In the genomic region with DNA sequence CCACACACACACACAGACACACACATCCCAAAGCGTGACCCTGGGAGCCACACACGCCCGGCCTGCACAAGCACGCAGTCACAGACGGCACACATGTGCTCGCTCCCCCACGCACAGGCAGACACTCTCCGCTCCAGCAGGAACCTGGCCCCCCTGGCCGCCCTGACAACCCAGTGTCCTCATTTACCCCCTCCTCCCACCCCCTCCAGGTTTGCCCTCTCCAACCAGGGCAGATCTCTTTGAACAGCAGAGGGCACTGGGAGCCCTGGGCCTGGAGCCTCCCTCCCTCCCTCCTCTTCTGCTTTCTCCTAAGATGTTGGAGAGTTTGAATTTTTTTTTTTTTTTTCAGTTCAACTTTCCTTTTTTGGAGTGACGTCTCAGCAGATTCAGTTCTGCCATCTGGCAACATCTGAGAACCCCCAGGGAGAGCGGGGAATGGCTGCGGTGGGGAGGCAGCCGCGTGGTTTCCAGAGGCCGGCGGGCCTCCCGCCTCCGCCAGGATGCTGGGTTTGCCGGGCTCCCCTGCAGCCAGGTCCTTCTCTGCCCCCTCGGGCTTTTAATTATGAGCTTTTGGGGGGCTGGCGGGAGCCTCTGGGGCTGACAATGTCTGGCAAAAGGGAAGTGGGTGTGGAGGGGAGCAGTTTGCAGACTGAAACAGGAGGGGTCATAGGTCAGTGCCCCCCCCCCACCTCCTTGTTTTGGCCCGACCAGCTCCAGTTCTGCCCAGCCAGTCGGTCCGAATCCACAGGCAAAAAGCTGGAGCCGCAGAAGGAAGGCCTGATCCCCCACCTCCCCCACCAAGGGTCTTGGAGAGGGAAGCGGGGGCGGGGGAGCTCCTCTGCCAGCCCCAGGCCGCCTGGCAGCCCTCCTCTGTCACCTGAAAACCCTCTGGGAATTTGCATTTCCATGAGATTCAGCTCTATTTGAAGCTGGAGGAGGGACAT, we compare ENCODE assay signal across 8 cellular contexts. TPM values are rescaled to one million over a fixed set of nuclear protein-coding genes. Genes with fewer than 3 reads are reported as not detected.
DNase-seq lines count a peak whose midpoint lies in the region; ATAC-seq and TF ChIP-seq lines count a peak whose summit lies in the region.

No MANE protein-coding gene starts in this region.

- no peaks in the 10 kb centered on the region for H3K27me3 ChIP-seq in AG04450 (ENCODE audit: control insufficient read depth, insufficient read depth, low read length)
- H3K27me3 ChIP-seq in GM06990 (replicated peaks; ENCODE audit: control insufficient read depth, insufficient read depth, low read length) = no peaks in the 10 kb centered on the region
- no peaks in the 10 kb centered on the region for H3K27me3 ChIP-seq in muscle layer of colon (ENCODE audit: control insufficient read depth in 1 of 2, insufficient read depth in 2 of 2, low read length in 2 of 2)
- H3K27me3 ChIP-seq in upper lobe of right lung = no peaks in the 10 kb centered on the region

- H3K9ac ChIP-seq in muscle layer of colon (ENCODE audit: low read length) = no peak overlapping the region

- H3K4me1 Mint-ChIP-seq in activated CD8-positive, alpha-beta memory T cell treated with anti-CD3 and anti-CD28 coated beads, Interleukin-2, amount 10 ng/mL, durations not matched to agents 7 days and 5 days = peaks cover 8% of the 10 kb centered on the region

- H3K27ac ChIP-seq in AG04450 (ENCODE audit: low read depth, low read length) (peak overlapping the region; percentile 75), muscle layer of colon (ENCODE audit: low read depth, low read length) (peak overlapping the region; percentile 93), upper lobe of right lung (peak overlapping the region; percentile 79)

- H3K36me3 ChIP-seq in GM06990 (ENCODE audit: control insufficient read depth, insufficient read depth, low read length) (no peaks in the 10 kb centered on the region), muscle layer of colon (ENCODE audit: insufficient read depth, low read length) (no peaks in the 10 kb centered on the region), upper lobe of right lung (no peaks in the 10 kb centered on the region)

- intact Hi-C loops in upper lobe of right lung (cut with DNase I) = loop anchor here (10.0 kb wide), 1 partner anchor 196 kb away; no protein-coding TSS in a partner anchor

- H3K27me3 Mint-ChIP-seq in activated CD8-positive, alpha-beta memory T cell treated with anti-CD3 and anti-CD28 coated beads, Interleukin-2, amount 10 ng/mL, durations not matched to agents 7 days and 5 days = peaks cover 6% of the 10 kb centered on the region

- H3K9me3 Mint-ChIP-seq in activated CD8-positive, alpha-beta memory T cell treated with anti-CD3 and anti-CD28 coated beads, Interleukin-2, amount 10 ng/mL, durations not matched to agents 7 days and 5 days (ENCODE audit: low read depth) = no peaks in the 10 kb centered on the region

- ATAC-seq in upper lobe of right lung = peak; percentile 69
- no peak for ATAC-seq in activated CD8-positive, alpha-beta memory T cell treated with anti-CD3 and anti-CD28 coated beads, Interleukin-2, amount 10 ng/mL, durations not matched to agents 7 days and 5 days

- POLR2A ChIA-PET in AG04450 (lab: Yijun Ruan, JAX) = interaction anchor here (0.7 kb wide), 1 partner anchor 18 kb away, joined by 5 read pairs; no protein-coding TSS in a partner anchor

- DNase-seq in AG04450 (ENCODE audit: low read depth, low spot score) = peak; percentile 86
- peak; percentile 79 for DNase-seq in GM06990 (ENCODE audit: extremely low read depth, insufficient read length)
- no peak for DNase-seq in LNCaP clone FGC (ENCODE audit: low read depth)
- peak; percentile 67 for DNase-seq in UCSD-AML1 (lab: John Stamatoyannopoulos, UW; ENCODE audit: unreplicated experiment)
- peak; percentile 95 for DNase-seq in fibroblast of gingiva (ENCODE audit: low read depth)
- DNase-seq in upper lobe of right lung = peak; percentile 86
- no peak for DNase-seq in activated CD8-positive, alpha-beta memory T cell treated with anti-CD3 and anti-CD28 coated beads, Interleukin-2, amount 10 ng/mL, durations not matched to agents 7 days and 5 days

- H3K4me3 Mint-ChIP-seq in activated CD8-positive, alpha-beta memory T cell treated with anti-CD3 and anti-CD28 coated beads, Interleukin-2, amount 10 ng/mL, durations not matched to agents 7 days and 5 days = no peak overlapping the region

- H3K4me1 ChIP-seq in muscle layer of colon (ENCODE audit: insufficient read depth, low read length) (peaks cover 34% of the 10 kb centered on the region), upper lobe of right lung (peaks cover 38% of the 10 kb centered on the region)

- H3K9me3 ChIP-seq in AG04450 (ENCODE audit: control insufficient read depth, insufficient read depth, low read length) = no peaks in the 10 kb centered on the region; the same call in 1 of the 2 replicates
- no peaks in the 10 kb centered on the region for H3K9me3 ChIP-seq in muscle layer of colon (ENCODE audit: low read length)
- H3K9me3 ChIP-seq in upper lobe of right lung = no peaks in the 10 kb centered on the region

- H3K36me3 Mint-ChIP-seq in activated CD8-positive, alpha-beta memory T cell treated with anti-CD3 and anti-CD28 coated beads, Interleukin-2, amount 10 ng/mL, durations not matched to agents 7 days and 5 days = no peaks in the 10 kb centered on the region

- H3K4me3 ChIP-seq in AG04450 (ENCODE audit: low read depth, low read length) = no peak overlapping the region
- peak overlapping the region; percentile 57 for H3K4me3 ChIP-seq in GM06990 (replicated peaks; ENCODE audit: low read depth, low read length)
- no peak overlapping the region for H3K4me3 ChIP-seq in LNCaP clone FGC (ENCODE audit: low read depth, low read length)
- H3K4me3 ChIP-seq in muscle layer of colon (ENCODE audit: low read depth in 1 of 2, low read length in 2 of 2) = peak overlapping the region in 1 of 2 donors; percentile 33
- H3K4me3 ChIP-seq in upper lobe of right lung = no peak overlapping the region

- TF ChIP-seq CTCF in AG04450 (IDR thresholded peaks at IDR 0.05; ENCODE audit: low read depth, low read length) (peak; percentile 59), GM06990 (IDR thresholded peaks at IDR 0.05; ENCODE audit: insufficient read depth, low read length, poor library complexity, severe bottlenecking) (peak; percentile 63), LNCaP clone FGC (IDR thresholded peaks at IDR 0.05; ENCODE audit: control insufficient read depth, extremely low read depth, insufficient read depth) (peak; percentile 54), upper lobe of right lung (IDR thresholded peaks at IDR 0.05) (peak; percentile 26)

- CTCF ChIA-PET in AG04450 (lab: Charles Lee) = interaction anchor here (0.7 to 1.8 kb wide), 8 partner anchors 17 to 199 kb away, joined by 3 to 7 read pairs (median 5); no protein-coding TSS in a partner anchor
- CTCF ChIA-PET in activated CD8-positive, alpha-beta memory T cell treated with anti-CD3 and anti-CD28 coated beads, Interleukin-2, amount 10 ng/mL, durations not matched to agents 7 days and 5 days (lab: Charles Lee) = interaction anchor here (0.7 to 1.1 kb wide), 2 partner anchors 17 to 203 kb away, joined by 3 read pairs; no protein-coding TSS in a partner anchor

- H3K27ac Mint-ChIP-seq in activated CD8-positive, alpha-beta memory T cell treated with anti-CD3 and anti-CD28 coated beads, Interleukin-2, amount 10 ng/mL, durations not matched to agents 7 days and 5 days = no peak overlapping the region

RNA-seq across cellular contexts. Expression of gene NCOR2, which starts 1.3 kb away (rescaled TPM):
- 3.3 and 8.0 TPM in 2 replicates for polyA plus RNA-seq in AG04450 (2011; rRNA removed)
- 15.4 and 16.5 TPM in 2 replicates for polyA minus RNA-seq in AG04450 (2011; rRNA and poly(A)+ RNA removed)
- 336 TPM for total RNA-seq in upper lobe of right lung
- 10 to 100 TPM; 84.6 to 99.4 TPM for total RNA-seq in activated CD8-positive, alpha-beta memory T cell treated with anti-CD3 and anti-CD28 coated beads, Interleukin-2, amount 10 ng/mL, durations not matched to agents 7 days and 5 days

Comparison
In these comparisons a context has a peak if more than half of its experiments do, and no peak if none do; other contexts are left out.
1. DNase-seq: peak in AG04450 (single experiment), GM06990 (single experiment), UCSD-AML1 (single experiment), fibroblast of gingiva (single experiment) and upper lobe of right lung (single experiment); none in LNCaP clone FGC (single experiment) and activated CD8-positive, alpha-beta memory T cell treated with anti-CD3 and anti-CD28 coated beads, Interleukin-2, amount 10 ng/mL, durations not matched to agents 7 days and 5 days (single experiment).
2. Peak in every context shown above with its lines, with median percentiles within 50 percentile points of each other: H3K27ac ChIP-seq and CTCF ChIP-seq.